Comparison of ENCODE assay signal across 8 cellular contexts in the genomic region with DNA sequence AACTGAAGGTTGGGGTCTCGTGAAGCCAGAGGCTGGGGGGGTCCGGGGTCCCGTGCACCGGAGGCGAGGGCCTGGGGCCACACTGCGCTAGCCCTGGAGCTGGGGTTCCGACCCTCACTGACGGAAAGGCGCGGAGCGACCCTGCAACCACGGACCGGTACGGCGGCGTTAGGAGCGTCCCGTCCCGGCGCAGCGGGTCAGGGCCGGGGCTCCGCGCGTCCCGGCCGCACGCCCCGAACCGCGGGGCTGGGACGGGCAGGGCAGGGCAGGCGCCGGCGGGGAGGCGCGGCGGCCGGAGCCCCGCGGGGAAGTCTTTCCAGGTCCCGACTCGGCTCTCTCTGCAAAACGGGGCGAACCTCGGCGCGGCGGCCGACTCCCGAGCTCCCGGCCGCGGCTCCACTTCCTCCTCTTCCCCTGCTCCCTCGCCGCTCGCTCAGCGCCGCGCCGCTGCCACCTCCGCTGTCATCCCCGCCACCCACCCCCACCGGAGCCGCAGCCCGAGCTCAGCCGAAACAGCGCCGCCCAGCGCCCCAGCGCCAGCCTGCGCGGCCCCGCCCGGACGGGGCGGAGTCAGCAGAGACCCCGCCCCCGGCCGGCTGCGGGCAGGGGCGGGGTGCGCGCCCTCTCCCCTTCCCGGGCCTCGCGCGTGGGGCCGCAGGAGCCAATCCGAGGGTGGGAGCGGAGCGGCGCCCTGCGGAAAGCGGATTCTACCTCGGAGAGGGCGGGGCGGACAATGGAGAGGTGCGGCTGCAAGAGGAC. TPM values are rescaled to one million over a fixed set of nuclear protein-coding genes. Genes with fewer than 3 reads are reported as not detected.
DNase-seq lines count a peak whose midpoint lies in the region; ATAC-seq, FAIRE-seq and TF ChIP-seq lines count a peak whose summit lies in the region.

TSS of gene GDPD5 (minus strand) at position 509 of the 759 bp plus-strand sequence. CDS start 48,206 bp downstream, outside the sequence.

- peaks cover 8% of the 10 kb centered on the region for H3K4me1 ChIP-seq in A673 (ENCODE audit: insufficient read depth, low read length, poor library complexity, severe bottlenecking)

- H3K4me3 ChIP-seq in A673 (ENCODE audit: low read depth, low read length, poor library complexity, severe bottlenecking), result peak within 1 kb of the TSS; percentile 69
- peak within 1 kb of the TSS; percentile 83 for H3K4me3 ChIP-seq in WERI-Rb-1 (ENCODE audit: low read depth, low read length)
- H3K4me3 ChIP-seq in bronchial epithelial cell (ENCODE audit: low read depth, low read length), result peak within 1 kb of the TSS; percentile 46

- no TSS peak for BruUV-seq in A673 (replicated peaks; lab: Mats Ljungman, UMichigan)

- H3K9me3 ChIP-seq in A673 (ENCODE audit: low read depth, low read length, poor library complexity, severe bottlenecking), result no peaks in the 10 kb centered on the region
- no peaks in the 10 kb centered on the region for H3K9me3 ChIP-seq in WERI-Rb-1 (ENCODE audit: severe bottlenecking)

- POLR2A ChIA-PET in A673 (lab: Charles Lee; ENCODE audit: low non-redundant PET), result no interaction called here

- CTCF ChIA-PET in A673 (lab: Charles Lee), result interaction anchor here (0.5 to 1.3 kb wide), 9 partner anchors 29 to 263 kb away, joined by 3 to 9 read pairs (median 3); no protein-coding TSS in a partner anchor

- H3K27me3 ChIP-seq in A673 (replicated peaks; ENCODE audit: insufficient read depth, low read depth, low read length, poor library complexity) (peaks cover 15% of the 10 kb centered on the region), WERI-Rb-1 (ENCODE audit: insufficient read depth, low read depth, severe bottlenecking) (no peaks in the 10 kb centered on the region), bronchial epithelial cell (ENCODE audit: control insufficient read depth, insufficient read depth, low read length) (peaks cover 6% of the 10 kb centered on the region)

- H3K36me3 ChIP-seq in A673 (ENCODE audit: insufficient read depth, low read length, poor library complexity, severe bottlenecking) (no peaks in the 10 kb centered on the region), WERI-Rb-1 (peaks cover 3% of the 10 kb centered on the region; the same call in 1 of the 2 replicates), bronchial epithelial cell (ENCODE audit: control insufficient read depth, insufficient read depth, low read length) (no peaks in the 10 kb centered on the region)

- FAIRE-seq in bronchial epithelial cell (lab: Jason Lieb, UNC), result no peak

- intact Hi-C loops in A673 (cut with micrococcal nuclease; ENCODE audit: unreplicated experiment), result no loop called here

- H3K27ac ChIP-seq in A673 (ENCODE audit: low read depth, low read length, poor library complexity, severe bottlenecking) (peak within 1 kb of the TSS; percentile 64), WERI-Rb-1 (peak within 1 kb of the TSS; percentile 82)

- peak; percentile 91 for DNase-seq in A673 (ENCODE audit: low spot score)
- DNase-seq in NCI-H2171 treated with DMSO at 0.1 percent for 48 hours (lab: John Stamatoyannopoulos, UW), result peak; percentile 80
- peak; percentile 94 for DNase-seq in WERI-Rb-1
- DNase-seq in bronchial epithelial cell (ENCODE audit: low read depth), result peak; percentile 55
- DNase-seq in iris pigment epithelial cell (ENCODE audit: low read depth), result peak; percentile 70
- DNase-seq in stimulated activated CD4-positive, alpha-beta T cell treated with anti-CD3 and anti-CD28 coated beads, Interleukin-12 subunit alpha, Interleukin-12 subunit beta, amount 100 ng/mL, for 4 hours, result peak; percentile 79

- ATAC-seq in GM18858 (IDR thresholded peaks at IDR 0.05; ENCODE audit: unreplicated experiment) (peak; percentile 60), HG03103 (IDR thresholded peaks at IDR 0.05; ENCODE audit: low read depth, unreplicated experiment) (peak; percentile 90)

- TF ChIP-seq CTCF in A673 (conservative IDR thresholded peaks at IDR 0.05; ENCODE audit: low read depth, low read length) (peak; percentile 61), WERI-Rb-1 (IDR thresholded peaks at IDR 0.05; ENCODE audit: low read depth, low read length) (peak; percentile 63), bronchial epithelial cell (IDR thresholded peaks at IDR 0.05; ENCODE audit: insufficient read depth, low read length, severe bottlenecking) (peak; percentile 60)

RNA-seq across cellular contexts. Expression of gene GDPD5, which starts in this region (rescaled TPM):
- total RNA-seq in A673 (2021), result 1.4 and 3.5 TPM in 2 replicates
- 0.13 and 2.1 TPM in 2 replicates for total RNA-seq in bronchial epithelial cell

Comparison
In these comparisons a context has a peak if more than half of its experiments do, and no peak if none do; other contexts are left out.
1. Peak in every context shown above with its lines: DNase-seq, ATAC-seq, H3K4me3 ChIP-seq and H3K27ac ChIP-seq.